8 cellular contexts compared by ENCODE assay signal in the genomic region with DNA sequence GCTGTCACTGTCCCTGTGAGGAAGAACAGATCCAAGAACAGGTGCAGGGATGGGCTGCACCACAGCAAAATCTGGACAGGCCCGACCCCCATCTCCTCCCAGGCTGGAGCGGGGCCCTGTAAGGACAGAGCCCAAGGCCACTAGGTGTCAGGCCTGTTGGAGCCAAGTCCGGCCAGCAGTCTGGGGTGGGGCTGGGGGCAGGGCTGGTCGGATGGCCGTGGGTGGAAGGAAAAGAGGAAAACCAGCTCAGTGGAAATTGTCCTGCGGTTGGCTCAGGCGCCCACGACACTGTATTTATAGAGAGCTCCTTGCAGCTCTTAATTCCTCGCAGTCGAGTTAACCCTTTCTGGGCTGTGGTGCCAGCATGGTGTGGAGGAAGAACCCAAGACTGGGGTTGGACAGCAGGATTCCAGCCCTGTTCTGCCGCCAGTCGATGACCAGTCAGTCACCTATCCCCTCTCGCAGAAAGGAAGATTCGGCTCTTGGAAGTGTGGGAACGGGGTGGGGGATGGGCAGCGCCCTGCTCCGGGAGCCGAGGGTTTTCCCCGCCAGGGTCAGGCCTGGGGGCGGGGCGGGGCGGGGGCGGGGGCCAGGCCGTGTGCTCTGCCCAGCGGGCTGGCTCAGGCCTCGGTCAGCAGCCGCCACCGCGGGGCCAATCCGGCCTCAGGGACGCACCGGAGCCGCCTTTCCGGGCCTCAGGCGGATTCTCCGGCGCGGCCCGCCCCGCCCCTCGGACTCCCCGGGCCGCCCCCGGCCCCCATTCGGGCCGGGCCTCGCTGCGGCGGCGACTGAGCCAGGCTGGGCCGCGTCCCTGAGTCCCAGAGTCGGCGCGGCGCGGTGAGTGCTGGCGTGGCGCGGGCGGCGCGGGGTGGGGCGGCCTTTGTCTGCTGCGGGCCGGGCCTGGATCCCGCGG. TPM values are rescaled to one million over a fixed set of nuclear protein-coding genes. Genes with fewer than 3 reads are reported as not detected.
A peak's percentile ranks its signal among the peaks of the same experiment; 100 is the strongest.
DNase-seq lines count a peak whose midpoint lies in the region; ATAC-seq and TF ChIP-seq lines count a peak whose summit lies in the region.

A gene (plus strand): TSS at position 760 of the 913 bp plus-strand sequence. CDS start 15,257 bp downstream, outside the sequence.

- intact Hi-C loops in cardiac septum (cut with DNase I): loop anchor here (2.0 kb wide), 1 partner anchor 13 kb away; no protein-coding TSS in a partner anchor

- peak within 1 kb of the TSS; percentile 76 for H3K27ac ChIP-seq in angular gyrus (ENCODE audit: low read depth, low read length)

- ATAC-seq in omental fat pad (ENCODE audit: low FRiP score) (peak; percentile 79), HG02973 (IDR thresholded peaks at IDR 0.05; ENCODE audit: unreplicated experiment) (no peak)

- DNase-seq in activated CD4-positive, alpha-beta T cell treated with anti-CD3 and anti-CD28 coated beads, Interleukin-2, amount 50 U/mL, for 48 hours: peak; percentile 29 to 56
- DNase-seq in activated CD4-positive, alpha-beta T cell treated with anti-CD3 and anti-CD28 coated beads for 1 hour: no peak
- DNase-seq in NCI-H1930 (lab: John Stamatoyannopoulos, UW) (peak; percentile 1 to 5), cardiac septum (ENCODE audit: low spot score) (peak; percentile 89), omental fat pad (ENCODE audit: low spot score) (peak; percentile 42), KG1 (lab: John Stamatoyannopoulos, UW) (no peak)

- TF ChIP-seq CTCF in omental fat pad (IDR thresholded peaks at IDR 0.05): no peak

RNA-seq across cellular contexts. Expression of the gene that starts here (rescaled TPM):
- 40.6 TPM for total RNA-seq in cardiac septum
- total RNA-seq in omental fat pad: 100 to 1,000 TPM in 1 of 4 donors, 10 to 100 TPM in 3; 23.2 to 103 (median 39.3) TPM

Comparison
In these comparisons a context has a peak if more than half of its experiments do, and no peak if none do; other contexts are left out.
1. DNase-seq: peak in activated CD4-positive, alpha-beta T cell treated with anti-CD3 and anti-CD28 coated beads, Interleukin-2, amount 50 U/mL, for 48 hours (2 of 2), NCI-H1930 (2 of 2), cardiac septum (single experiment) and omental fat pad (single experiment); none in activated CD4-positive, alpha-beta T cell treated with anti-CD3 and anti-CD28 coated beads for 1 hour (single experiment) and KG1 (single experiment).